22 cellular contexts compared by ENCODE assay signal in the genomic region with DNA sequence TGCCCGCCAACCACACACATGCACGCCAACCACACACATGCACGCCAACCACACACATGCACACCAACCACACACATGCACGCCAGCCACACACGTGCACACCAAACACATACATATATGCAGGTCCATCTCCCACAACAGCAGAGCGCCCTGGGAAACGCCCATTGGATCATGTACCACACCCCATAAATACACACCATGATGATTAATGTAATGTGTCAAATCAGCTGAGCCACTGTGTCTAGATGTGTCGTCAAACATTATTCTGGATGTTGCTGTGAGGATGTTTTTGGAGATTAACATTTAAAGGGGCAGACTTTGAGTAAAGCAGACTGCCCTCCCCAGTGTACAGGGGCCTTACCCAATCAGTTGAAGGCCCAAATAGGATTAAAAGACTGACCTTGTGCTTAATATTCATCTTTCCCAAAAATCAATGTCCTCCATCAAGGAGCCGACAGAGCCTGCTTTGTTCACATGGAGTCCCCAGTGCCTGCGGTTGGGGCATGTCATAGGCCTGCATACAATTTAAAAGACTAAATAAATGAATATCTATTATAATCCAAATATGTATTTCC. TPM values are rescaled to one million over a fixed set of nuclear protein-coding genes. Genes with fewer than 3 reads are reported as not detected.
DNase-seq lines count a peak whose midpoint lies in the region; ATAC-seq lines count a peak whose summit lies in the region.
"Had no signal": no experiment of that assay in that cellular context is flagged by ENCODE, and none has a peak within 500 bp of the region (broad histone marks: within the 10 kb centered on the region; RNA-seq: fewer than 3 reads in every experiment).

No MANE protein-coding gene starts in this region.

- no peak overlapping the region for H3K14ac ChIP-seq in trophoblast cell (ENCODE audit: low read length)

- no peak overlapping the region for H3K27ac ChIP-seq in trophoblast cell (ENCODE audit: low read depth, low read length)
- H3K27ac ChIP-seq: RWPE1 had no signal

- no peak overlapping the region for H3K4me3 Mint-ChIP-seq in activated T-helper 17 cell treated with anti-CD3 and anti-CD28 coated beads, Interleukin-2, amount 50 U/mL, for 72 hours
- H3K4me3 Mint-ChIP-seq: CD14-positive monocyte; CD8-positive, alpha-beta memory T cell; HFFc6 had no signal

- H3K27me3 ChIP-seq in trophoblast cell (ENCODE audit: insufficient read depth, low read length): no peaks in the 10 kb centered on the region
- H3K27me3 ChIP-seq: BE2C had no signal

- no peak overlapping the region for H3K27ac Mint-ChIP-seq in activated T-helper 17 cell treated with anti-CD3 and anti-CD28 coated beads, Interleukin-2, amount 50 U/mL, for 72 hours
- H3K27ac Mint-ChIP-seq: CD14-positive monocyte, HFFc6 had no signal

- no peak overlapping the region for H2AK5ac ChIP-seq in trophoblast cell (ENCODE audit: low read length)

- no peaks in the 10 kb centered on the region for H3K9me3 Mint-ChIP-seq in activated T-helper 17 cell treated with anti-CD3 and anti-CD28 coated beads, Interleukin-2, amount 50 U/mL, for 72 hours
- H3K9me3 Mint-ChIP-seq: CD8-positive, alpha-beta memory T cell; HFFc6 had no signal

- H4K91ac ChIP-seq in trophoblast cell (ENCODE audit: low read depth, low read length): no peak overlapping the region

- peaks cover 4 to 11% of the 10 kb centered on the region in 2 experiments for H3K4me1 ChIP-seq in trophoblast cell (ENCODE audit: control insufficient read depth in 1 of 2, insufficient read depth in 2 of 2, low read length in 2 of 2)
- H3K4me1 ChIP-seq: BE2C had no signal

- H3K23ac ChIP-seq in trophoblast cell (ENCODE audit: low read length): no peak overlapping the region

- H4K12ac ChIP-seq in trophoblast cell (ENCODE audit: low read depth, low read length): no peak overlapping the region

- H3K4me1 Mint-ChIP-seq in activated T-helper 17 cell treated with anti-CD3 and anti-CD28 coated beads, Interleukin-2, amount 50 U/mL, for 72 hours: no peaks in the 10 kb centered on the region
- H3K4me1 Mint-ChIP-seq: CD14-positive monocyte; CD8-positive, alpha-beta memory T cell had no signal

- H3K79me1 ChIP-seq in trophoblast cell (ENCODE audit: low read length): peaks cover 5% of the 10 kb centered on the region

- H2AFZ ChIP-seq in trophoblast cell (ENCODE audit: insufficient read depth, low read length, poor library complexity): no peak overlapping the region

- ATAC-seq in esophagus mucosa: peak; percentile 82
- no peak for ATAC-seq in activated T-helper 17 cell treated with anti-CD3 and anti-CD28 coated beads, Interleukin-2, amount 50 U/mL, for 72 hours (replicated peaks)

- H3K27me3 Mint-ChIP-seq in activated T-helper 17 cell treated with anti-CD3 and anti-CD28 coated beads, Interleukin-2, amount 50 U/mL, for 72 hours: peaks cover 5% of the 10 kb centered on the region

- peak overlapping the region; percentile 35 for H3K4me3 ChIP-seq in trophoblast cell (ENCODE audit: low read depth, low read length)

- no peak overlapping the region for H3K4ac ChIP-seq in trophoblast cell (ENCODE audit: low read depth, low read length)

- H3K9me3 ChIP-seq in trophoblast cell (ENCODE audit: insufficient read depth, low read depth, low read length): no peaks in the 10 kb centered on the region
- H3K9me3 ChIP-seq: BE2C had no signal

- DNase-seq in NCI-H748 (lab: John Stamatoyannopoulos, UW; ENCODE audit: unreplicated experiment) (peak; percentile 87), trophoblast cell (no peak), COR-L47 (lab: John Stamatoyannopoulos, UW) (no peak)
- DNase-seq in activated CD8-positive, alpha-beta memory T cell treated with anti-CD3 and anti-CD28 coated beads, Interleukin-2, amount 50 U/mL, for 4 hours: no peak
- DNase-seq in NK-92 treated with Interleukin-12 subunit alpha and Interleukin-12 subunit beta, amount 100 ng/mL, for 24 hours (lab: John Stamatoyannopoulos, UW): no peak
- DNase-seq: ACHN; BE2C; Calu3; CD8-positive, alpha-beta memory T cell; DMS153; DND-41; H7; HFFc6; Kasumi-1; NCI-H1092 treated with DMSO at 0.1 percent for 48 hours; NCI-H1436; NCI-H187; T-helper 1 cell had no signal

- no peaks in the 10 kb centered on the region for H3K36me3 ChIP-seq in trophoblast cell (ENCODE audit: control insufficient read depth in 1 of 2, insufficient read depth in 2 of 2, low read length in 2 of 2)
- H3K36me3 ChIP-seq: BE2C had no signal

- H3K9ac ChIP-seq in trophoblast cell (ENCODE audit: low read length): no peak overlapping the region

- H3K18ac ChIP-seq in trophoblast cell (ENCODE audit: low read length): no peak overlapping the region

- no peaks in the 10 kb centered on the region for H3K79me2 ChIP-seq in trophoblast cell (ENCODE audit: control insufficient read depth, insufficient read depth, low read length, poor library complexity)

- H4K8ac ChIP-seq in trophoblast cell (ENCODE audit: low read depth, low read length): no peak overlapping the region

- H2BK120ac ChIP-seq in trophoblast cell (ENCODE audit: insufficient read depth, low read length, poor library complexity): no peak overlapping the region

- no peak overlapping the region for H2BK5ac ChIP-seq in trophoblast cell (ENCODE audit: low read depth, low read length, poor library complexity)

- H3K4me2 ChIP-seq in trophoblast cell (ENCODE audit: low read length): no peak overlapping the region

- no peaks in the 10 kb centered on the region for H3K36me3 Mint-ChIP-seq in activated T-helper 17 cell treated with anti-CD3 and anti-CD28 coated beads, Interleukin-2, amount 50 U/mL, for 72 hours (ENCODE audit: low read depth)
- H3K36me3 Mint-ChIP-seq: CD14-positive monocyte had no signal

- H2BK12ac ChIP-seq in trophoblast cell (ENCODE audit: low read length): no peak overlapping the region

- WGBS in trophoblast cell (ENCODE audit: extremely low coverage, insufficient coverage, insufficient read length): no CpG with 5 or more reads among the region's 10 CpGs

RNA-seq across cellular contexts. Expression of gene BDKRB2, which starts 23.4 kb away (rescaled TPM):
- 22.1 TPM for total RNA-seq in esophagus mucosa
- 29.0 and 29.1 TPM in 2 replicates for polyA plus RNA-seq in trophoblast cell (2013)
- not detected for total RNA-seq in activated T-helper 17 cell treated with anti-CD3 and anti-CD28 coated beads, Interleukin-2, amount 50 U/mL, for 72 hours
- total RNA-seq: CD8-positive, alpha-beta memory T cell had no signal
- polyA plus RNA-seq: CD14-positive monocyte; CD8-positive, alpha-beta memory T cell had no signal

Comparison
In these comparisons a context has a peak if more than half of its experiments do, and no peak if none do; other contexts are left out.
1. RNA of gene BDKRB2, which starts 23.4 kb away (total RNA-seq): 22.1 TPM in esophagus mucosa (single experiment); not detected in activated T-helper 17 cell treated with anti-CD3 and anti-CD28 coated beads, Interleukin-2, amount 50 U/mL, for 72 hours; every median in the first group is over 10 times any median in the second.